In the genomic region with DNA sequence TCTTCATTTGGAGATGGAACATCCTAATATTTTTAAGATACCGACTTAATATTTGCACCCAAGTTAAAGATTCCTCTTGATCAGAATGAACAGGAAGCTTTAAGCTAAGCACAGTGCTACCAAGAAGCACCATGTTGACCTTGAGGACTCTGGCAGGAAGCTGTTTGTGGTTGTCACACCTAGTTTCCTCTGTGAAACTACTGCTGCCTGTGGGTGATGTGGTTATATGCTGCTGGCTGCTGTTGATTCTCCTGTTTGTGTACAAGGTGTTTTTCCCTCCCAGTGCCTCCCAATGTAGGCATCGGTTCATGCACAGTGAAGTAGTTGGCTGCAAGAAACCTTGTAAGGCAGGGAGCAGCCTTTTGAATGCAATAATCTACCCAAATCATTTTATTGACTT, we compare ENCODE assay signal across 8 cellular contexts. TPM values are rescaled to one million over a fixed set of nuclear protein-coding genes. Genes with fewer than 3 reads are reported as not detected.
DNase-seq lines count a peak whose midpoint lies in the region; ATAC-seq and TF ChIP-seq lines count a peak whose summit lies in the region.

No MANE protein-coding gene starts in this region.

- no peak for TF ChIP-seq CTCF in endodermal cell (conservative IDR thresholded peaks at IDR 0.05)

- ATAC-seq in GM18868 (IDR thresholded peaks at IDR 0.05; ENCODE audit: unreplicated experiment): peak; percentile 100
- peak; percentile 100 for ATAC-seq in HG02943 (IDR thresholded peaks at IDR 0.05; ENCODE audit: low read depth, unreplicated experiment)

- DNase-seq in T-helper 9 cell (peak; percentile 46), endodermal cell (no peak), D341Med (ENCODE audit: low spot score) (no peak), anterior cingulate cortex (lab: John Stamatoyannopoulos, UW) (no peak)
- peak; percentile 48 for DNase-seq in effector CD8-positive, alpha-beta T cell (lab: John Stamatoyannopoulos, UW)

- H3K4me1 Mint-ChIP-seq in stimulated activated naive CD8-positive, alpha-beta T cell treated with anti-CD3 and anti-CD28 coated beads, Interleukin-15, Interleukin-2, amounts not matched to agents 100 ng/mL and 50 ng/mL, for 24 hours (ENCODE audit: low read depth): peaks cover 88% of the 10 kb centered on the region
- peaks cover 13% of the 10 kb centered on the region for H3K4me1 Mint-ChIP-seq in endodermal cell

- H3K9me3 ChIP-seq in endodermal cell (ENCODE audit: control insufficient read depth, low read length): no peaks in the 10 kb centered on the region

- H3K4me3 Mint-ChIP-seq in stimulated activated naive CD8-positive, alpha-beta T cell treated with anti-CD3 and anti-CD28 coated beads, Interleukin-15, Interleukin-2, amounts not matched to agents 100 ng/mL and 50 ng/mL, for 24 hours: peak overlapping the region; percentile 72
- H3K4me3 Mint-ChIP-seq in endodermal cell: no peak overlapping the region

- no peak overlapping the region for H3K9ac ChIP-seq in endodermal cell (ENCODE audit: extremely low read depth, low read length, poor library complexity, severe bottlenecking)

- H3K27me3 ChIP-seq in endodermal cell (ENCODE audit: control insufficient read depth, insufficient read depth, low read length, poor library complexity, severe bottlenecking): no peaks in the 10 kb centered on the region

- H3K27ac ChIP-seq in endodermal cell (ENCODE audit: low read depth, low read length): no peak overlapping the region

- H3K36me3 Mint-ChIP-seq in stimulated activated naive CD8-positive, alpha-beta T cell treated with anti-CD3 and anti-CD28 coated beads, Interleukin-15, Interleukin-2, amounts not matched to agents 100 ng/mL and 50 ng/mL, for 24 hours (ENCODE audit: low read depth): peaks cover 71% of the 10 kb centered on the region
- peaks cover 76% of the 10 kb centered on the region for H3K36me3 Mint-ChIP-seq in endodermal cell (ENCODE audit: low read depth)

- peaks cover 69% of the 10 kb centered on the region for H3K36me3 ChIP-seq in endodermal cell (ENCODE audit: control insufficient read depth, insufficient read depth, low read length)

- no peaks in the 10 kb centered on the region for H3K4me1 ChIP-seq in endodermal cell (ENCODE audit: control insufficient read depth, insufficient read depth, low read length)

- H3K27ac Mint-ChIP-seq in stimulated activated naive CD8-positive, alpha-beta T cell treated with anti-CD3 and anti-CD28 coated beads, Interleukin-15, Interleukin-2, amounts not matched to agents 100 ng/mL and 50 ng/mL, for 24 hours: peak overlapping the region; percentile 72
- no peak overlapping the region for H3K27ac Mint-ChIP-seq in endodermal cell

- H3K27me3 Mint-ChIP-seq in stimulated activated naive CD8-positive, alpha-beta T cell treated with anti-CD3 and anti-CD28 coated beads, Interleukin-15, Interleukin-2, amounts not matched to agents 100 ng/mL and 50 ng/mL, for 24 hours: no peaks in the 10 kb centered on the region
- H3K27me3 Mint-ChIP-seq in endodermal cell (ENCODE audit: insufficient read depth): no peaks in the 10 kb centered on the region

- no peaks in the 10 kb centered on the region for H3K9me3 Mint-ChIP-seq in stimulated activated naive CD8-positive, alpha-beta T cell treated with anti-CD3 and anti-CD28 coated beads, Interleukin-15, Interleukin-2, amounts not matched to agents 100 ng/mL and 50 ng/mL, for 24 hours
- H3K9me3 Mint-ChIP-seq in endodermal cell: no peaks in the 10 kb centered on the region

- WGBS in endodermal cell (ENCODE audit: insufficient coverage in 1 of 2, insufficient read length in 1 of 2), 2 experiments: 89 to 100% methylated on average over 1 to 2 of the region's 2 CpGs

- H3K4me3 ChIP-seq in endodermal cell (ENCODE audit: low read length): no peak overlapping the region

RNA-seq across cellular contexts. Expression of gene RBL2, which starts 23.4 kb away (rescaled TPM):
- total RNA-seq in endodermal cell: 10 to 100 TPM; 34.9 to 46.0 TPM
- polyA plus RNA-seq in endodermal cell (2013, experiment 1 of 2): 40.9 TPM
- 38.3 TPM for polyA plus RNA-seq in endodermal cell (2013, experiment 2 of 2)

RNA-seq across cellular contexts. Expression of gene AKTIP, which starts 45.3 kb away (rescaled TPM):
- 10 to 100 TPM; 18.3 to 21.3 TPM for total RNA-seq in endodermal cell
- polyA plus RNA-seq in endodermal cell (2013, experiment 1 of 2): 31.1 TPM
- polyA plus RNA-seq in endodermal cell (2013, experiment 2 of 2): 24.3 TPM

Comparison
In these comparisons a context has a peak if more than half of its experiments do, and no peak if none do; other contexts are left out.
1. DNase-seq: peak in T-helper 9 cell (single experiment) and effector CD8-positive, alpha-beta T cell (single experiment); none in endodermal cell (single experiment), D341Med (single experiment) and anterior cingulate cortex (0 of 58).